Comparison of ENCODE assay signal across 1 cellular context in genomic region chr15:22980189-22981136, GRCh38.
TF ChIP-seq lines count a peak whose summit lies in the region.

TSS of gene CYFIP1 (minus strand) at chr15:22980368. CDS start at chr15:22947285, 33,083 bp downstream.

TF ChIP-seq in HepG2, 621 proteins besides CTCF, POLR2A, EP300 and RAD21 (continued from another document):
- TF ChIP-seq ZNF784 (CRISPR knock-in tag; IDR thresholded peaks at IDR 0.05; ENCODE audit: borderline replicate concordance) (no peak), ZNF772 (CRISPR knock-in tag; IDR thresholded peaks at IDR 0.05) (no peak; the same call in 1 of the 2 replicates), ZSCAN20 (CRISPR knock-in tag; IDR thresholded peaks at IDR 0.05; ENCODE audit: borderline replicate concordance) (0 out of 2 replicates have a peak, but pooled peaks have one; percentile 40), ZNF503 (CRISPR knock-in tag; IDR thresholded peaks at IDR 0.05) (0 out of 2 replicates have a peak, but pooled peaks have one; percentile 54), FOXA1 (IDR thresholded peaks at IDR 0.05) (no peak), FOXA1 (CRISPR knock-in tag; IDR thresholded peaks at IDR 0.05) (no peak), ZNF468 (CRISPR knock-in tag; IDR thresholded peaks at IDR 0.05) (0 out of 2 replicates have a peak, but pooled peaks have one; percentile 81), NR3C1 (CRISPR knock-in tag; IDR thresholded peaks at IDR 0.05) (no peak), POGK (CRISPR knock-in tag; conservative IDR thresholded peaks at IDR 0.05) (peak; percentile 71; the same call in 1 of the 2 replicates), ZNF235 (CRISPR knock-in tag; IDR thresholded peaks at IDR 0.05; ENCODE audit: borderline replicate concordance) (peak; percentile 83; the same call in 1 of the 2 replicates), ZC3H13 (CRISPR knock-in tag; IDR thresholded peaks at IDR 0.05) (peak; percentile 67; the same call in 1 of the 2 replicates), CHD2 (IDR thresholded peaks at IDR 0.05; ENCODE audit: low read depth, low read length) (no peak), CEBPZ (IDR thresholded peaks at IDR 0.05; ENCODE audit: low read length) (no peak)
